7 cellular contexts compared by ENCODE assay signal in genomic region chr13:28693605-28694472, GRCh38. TPM values are rescaled to one million over a fixed set of nuclear protein-coding genes. Genes with fewer than 3 reads are reported as not detected.
DNase-seq lines count a peak whose midpoint lies in the region; ATAC-seq, FAIRE-seq and TF ChIP-seq lines count a peak whose summit lies in the region.
"Not testable (repeated sequence)": the region's sequence is repeated elsewhere in the genome, so short reads cannot be mapped to it uniquely, and the experiment has no call there.

No MANE protein-coding gene starts in this region.

- not testable (repeated sequence) for H3K23ac ChIP-seq in trophoblast cell (ENCODE audit: low read length)

- not testable (repeated sequence) for H3K79me2 ChIP-seq in trophoblast cell (ENCODE audit: control insufficient read depth, insufficient read depth, low read length, poor library complexity)

- peak overlapping the region; percentile 48 for H3K14ac ChIP-seq in trophoblast cell (ENCODE audit: low read length)

- TF ChIP-seq CTCF in RWPE2 (IDR thresholded peaks at IDR 0.05; ENCODE audit: poor library complexity, severe bottlenecking); bronchial epithelial cell (IDR thresholded peaks at IDR 0.05; ENCODE audit: insufficient read depth, low read length, severe bottlenecking); foreskin keratinocyte (conservative IDR thresholded peaks at IDR 0.05): not testable (repeated sequence)

- not testable (repeated sequence) for H2AK5ac ChIP-seq in trophoblast cell (ENCODE audit: low read length)

- not testable (repeated sequence) for H3K27ac ChIP-seq in RWPE2 (ENCODE audit: poor library complexity, severe bottlenecking); foreskin keratinocyte; trophoblast cell (ENCODE audit: low read depth, low read length)

- peak overlapping the region; percentile 17 for H3K4me3 ChIP-seq in H7 (ENCODE audit: insufficient read depth, low read depth, low read length)
- H3K4me3 ChIP-seq in RWPE2 (ENCODE audit: severe bottlenecking); trophoblast cell (ENCODE audit: low read depth, low read length): not testable (repeated sequence)
- peak overlapping the region; percentile 9 for H3K4me3 ChIP-seq in bronchial epithelial cell (ENCODE audit: low read depth, low read length)

- H4K8ac ChIP-seq in trophoblast cell (ENCODE audit: low read depth, low read length) = not testable (repeated sequence)

- peak overlapping the region; percentile 31 for H3K4me2 ChIP-seq in trophoblast cell (ENCODE audit: low read length)

- peak overlapping the region; percentile 42 for H4K91ac ChIP-seq in trophoblast cell (ENCODE audit: low read depth, low read length)

- intact Hi-C loops in left colon (cut with DNase I, micrococcal nuclease) = not testable (repeated sequence)

- not testable (repeated sequence) for FAIRE-seq in bronchial epithelial cell (lab: Jason Lieb, UNC)

- H2AFZ ChIP-seq in trophoblast cell (ENCODE audit: insufficient read depth, low read length, poor library complexity) = peak overlapping the region; percentile 52

- not testable (repeated sequence) for H2BK5ac ChIP-seq in trophoblast cell (ENCODE audit: low read depth, low read length, poor library complexity)

- not testable (repeated sequence) for H3K27me3 ChIP-seq in H7 (ENCODE audit: control insufficient read depth, insufficient read depth, low read length); RWPE2 (ENCODE audit: insufficient read depth, poor library complexity, severe bottlenecking); bronchial epithelial cell (ENCODE audit: control insufficient read depth, insufficient read depth, low read length); foreskin keratinocyte; trophoblast cell (ENCODE audit: insufficient read depth, low read length)

- not testable (repeated sequence) for H3K4me1 ChIP-seq in RWPE2 (ENCODE audit: insufficient read depth, poor library complexity, severe bottlenecking); foreskin keratinocyte; trophoblast cell (ENCODE audit: control insufficient read depth in 1 of 2, insufficient read depth in 2 of 2, low read length in 2 of 2)

- not testable (repeated sequence) for H3K9ac ChIP-seq in trophoblast cell (ENCODE audit: low read length)

- ATAC-seq in RWPE2 (ENCODE audit: low read depth) (peak; percentile 93), foreskin keratinocyte (peak; percentile 51), left colon (peak; percentile 80)

- WGBS in trophoblast cell (ENCODE audit: extremely low coverage, insufficient coverage, insufficient read length) = no CpG with 5 or more reads among the region's 11 CpGs

- not testable (repeated sequence) for DNase-seq in H7
- DNase-seq in NCI-H1417 (lab: John Stamatoyannopoulos, UW) (peak in 2 of 3 experiments; percentile 20 to 24), RWPE2 (ENCODE audit: low spot score) (peak; percentile 62), bronchial epithelial cell (ENCODE audit: low read depth) (peak; percentile 81), foreskin keratinocyte (peak in 1 of 2 donors; percentile 6), left colon (peak; percentile 50 to 52), trophoblast cell (peak in 1 of 2 donors; percentile 28)

- H3K18ac ChIP-seq in trophoblast cell (ENCODE audit: low read length) = not testable (repeated sequence)

- not testable (repeated sequence) for H2BK12ac ChIP-seq in trophoblast cell (ENCODE audit: low read length)

- H3K36me3 ChIP-seq in H7 (replicated peaks; ENCODE audit: control insufficient read depth, insufficient read depth, low read length); RWPE2 (ENCODE audit: low read depth); bronchial epithelial cell (ENCODE audit: control insufficient read depth, insufficient read depth, low read length); trophoblast cell (ENCODE audit: control insufficient read depth in 1 of 2, insufficient read depth in 2 of 2, low read length in 2 of 2): not testable (repeated sequence)

- H2BK120ac ChIP-seq in trophoblast cell (ENCODE audit: insufficient read depth, low read length, poor library complexity) = peak overlapping the region; percentile 30

- H3K79me1 ChIP-seq in trophoblast cell (ENCODE audit: low read length) = not testable (repeated sequence)

- H3K4ac ChIP-seq in trophoblast cell (ENCODE audit: low read depth, low read length) = not testable (repeated sequence)

- H3K9me3 ChIP-seq in RWPE2 (ENCODE audit: severe bottlenecking); trophoblast cell (ENCODE audit: insufficient read depth, low read depth, low read length): not testable (repeated sequence)

- H4K12ac ChIP-seq in trophoblast cell (ENCODE audit: low read depth, low read length) = not testable (repeated sequence)

RNA-seq across cellular contexts. Expression of gene SLC46A3, which starts 24.9 kb away (rescaled TPM):
- total RNA-seq in H7 (2014; rRNA removed; shearing (Covaris generic)) = 0.30 and 0.94 TPM in 2 replicates
- total RNA-seq in bronchial epithelial cell = 0.79 and 1.5 TPM in 2 replicates
- 10.1 and 12.6 TPM in 2 replicates for total RNA-seq in foreskin keratinocyte
- 7.7 and 8.2 TPM in 2 replicates for polyA plus RNA-seq in foreskin keratinocyte
- 10 to 100 TPM; 48.7 to 54.6 TPM for total RNA-seq in left colon
- polyA plus RNA-seq in trophoblast cell (2013) = 1.4 and 1.5 TPM in 2 replicates

RNA-seq across cellular contexts. Expression of gene POMP, which starts 34.9 kb away (rescaled TPM):
- total RNA-seq in H7 (2014; rRNA removed; shearing (Covaris generic)) = 84.3 and 105 TPM in 2 replicates
- total RNA-seq in bronchial epithelial cell (51.9 and 70.8 TPM in 2 replicates), foreskin keratinocyte (102 and 108 TPM in 2 replicates), left colon (10 to 100 TPM; 62.5 to 70.8 TPM)
- polyA plus RNA-seq in foreskin keratinocyte = 148 TPM in 2 replicates
- 138 and 141 TPM in 2 replicates for polyA plus RNA-seq in trophoblast cell (2013)
